Comparison of ENCODE assay signal across 9 cellular contexts in genomic region chr10:109104806-109105205, GRCh38.
"Had no signal": no experiment of that assay in that cellular context is flagged by ENCODE, and none has a peak within 500 bp of the region (broad histone marks: within the 10 kb centered on the region; RNA-seq: fewer than 3 reads in every experiment).

No MANE protein-coding gene starts in this region.

- H3K4me1 ChIP-seq: HAP-1 had no signal

- DNase-seq: GM23248, GOT3, H7, H9, HCEC 1CT, HFFc6 had no signal

- H3K9ac ChIP-seq: GM23248 had no signal

- H3K36me3 ChIP-seq: HAP-1 had no signal

- H3K4me3 ChIP-seq: GM23248, GM23338, HAP-1 had no signal

- H3K27ac ChIP-seq: GM23248 had no signal

- H3K9me3 ChIP-seq: HAP-1 had no signal

- ATAC-seq: GM23338, HCT116 had no signal
